18 cellular contexts compared by ENCODE assay signal in genomic region chr7:11570922-11571550, GRCh38.
"Had no signal": no experiment of that assay in that cellular context is flagged by ENCODE, and none has a peak within 500 bp of the region (broad histone marks: within the 10 kb centered on the region; RNA-seq: fewer than 3 reads in every experiment).

No MANE protein-coding gene starts in this region.

- H3K27ac Mint-ChIP-seq: activated T-helper 17 cell treated with anti-CD3 and anti-CD28 coated beads, Interleukin-2, amount 50 U/mL, for 72 hours; naive thymus-derived CD4-positive, alpha-beta T cell; stimulated activated memory B cell treated with anti-CD40 and anti-IgM and Interleukin-4, amounts not matched to agents 10 μg/mL and 1 μg/mL and 100 μg/mL, for 72 hours; T-cell had no signal

- H3K27me3 Mint-ChIP-seq: activated T-helper 17 cell treated with anti-CD3 and anti-CD28 coated beads, Interleukin-2, amount 50 U/mL, for 72 hours; naive thymus-derived CD4-positive, alpha-beta T cell; stimulated activated memory B cell treated with anti-CD40 and anti-IgM and Interleukin-4, amounts not matched to agents 10 μg/mL and 1 μg/mL and 100 μg/mL, for 72 hours; T-cell had no signal

- H3K9me3 Mint-ChIP-seq: activated T-helper 17 cell treated with anti-CD3 and anti-CD28 coated beads, Interleukin-2, amount 50 U/mL, for 72 hours had no signal

- H3K36me3 Mint-ChIP-seq: naive thymus-derived CD4-positive, alpha-beta T cell; stimulated activated memory B cell treated with anti-CD40 and anti-IgM and Interleukin-4, amounts not matched to agents 10 μg/mL and 1 μg/mL and 100 μg/mL, for 72 hours; T-cell had no signal

- H3K4me1 ChIP-seq: left lung, pancreas, tibial artery had no signal

- H3K36me3 ChIP-seq: left lung, pancreas, tibial artery had no signal

- H3K4me3 ChIP-seq: hepatocyte, left lung, mucosa of descending colon, pancreas, tibial artery had no signal

- ATAC-seq: activated T-helper 17 cell treated with anti-CD3 and anti-CD28 coated beads, Interleukin-2, amount 50 U/mL, for 72 hours; left lung; mucosa of descending colon; naive thymus-derived CD4-positive, alpha-beta T cell; pancreas; stimulated activated memory B cell treated with anti-CD40 and anti-IgM and Interleukin-4, amounts not matched to agents 10 μg/mL and 1 μg/mL and 100 μg/mL, for 72 hours; T-cell had no signal

- H3K27ac ChIP-seq: hepatocyte, left lung, pancreas, tibial artery had no signal

- H3K9me3 ChIP-seq: left lung, mucosa of descending colon, pancreas, tibial artery had no signal

- H3K27me3 ChIP-seq: hepatocyte, left lung, pancreas, tibial artery had no signal

- H3K4me1 Mint-ChIP-seq: activated T-helper 17 cell treated with anti-CD3 and anti-CD28 coated beads, Interleukin-2, amount 50 U/mL, for 72 hours; naive thymus-derived CD4-positive, alpha-beta T cell; stimulated activated memory B cell treated with anti-CD40 and anti-IgM and Interleukin-4, amounts not matched to agents 10 μg/mL and 1 μg/mL and 100 μg/mL, for 72 hours; T-cell had no signal

- H3K4me3 Mint-ChIP-seq: activated T-helper 17 cell treated with anti-CD3 and anti-CD28 coated beads, Interleukin-2, amount 50 U/mL, for 72 hours; naive thymus-derived CD4-positive, alpha-beta T cell; stimulated activated memory B cell treated with anti-CD40 and anti-IgM and Interleukin-4, amounts not matched to agents 10 μg/mL and 1 μg/mL and 100 μg/mL, for 72 hours; T-cell had no signal

- DNase-seq: activated CD4-positive, alpha-beta T cell treated with anti-CD3 and anti-CD28 coated beads, Interleukin-2, amount 50 U/mL, for 4 hours; activated CD4-positive, CD25-positive, alpha-beta regulatory T cell treated with anti-CD3 and anti-CD28 coated beads, Interleukin-2, amount 50 U/mL, for 72 hours; activated naive CD4-positive, alpha-beta T cell treated with Interleukin-2 at 50 U/mL for 16 hours; activated T-cell treated with anti-CD3 and anti-CD28 coated beads for 4 hours; aorta; cortex of kidney; effector CD8-positive, alpha-beta T cell; left lung; mucosa of descending colon; naive thymus-derived CD4-positive, alpha-beta T cell; pancreas; stimulated activated CD4-positive, alpha-beta T cell treated with anti-CD3 and anti-CD28 coated beads, Interleukin-2, amount 100 ng/mL, for 48 hours; T-cell; T-helper 9 cell; tibial artery had no signal
